Comparison of ENCODE assay signal across 37 cellular contexts in the genomic region with DNA sequence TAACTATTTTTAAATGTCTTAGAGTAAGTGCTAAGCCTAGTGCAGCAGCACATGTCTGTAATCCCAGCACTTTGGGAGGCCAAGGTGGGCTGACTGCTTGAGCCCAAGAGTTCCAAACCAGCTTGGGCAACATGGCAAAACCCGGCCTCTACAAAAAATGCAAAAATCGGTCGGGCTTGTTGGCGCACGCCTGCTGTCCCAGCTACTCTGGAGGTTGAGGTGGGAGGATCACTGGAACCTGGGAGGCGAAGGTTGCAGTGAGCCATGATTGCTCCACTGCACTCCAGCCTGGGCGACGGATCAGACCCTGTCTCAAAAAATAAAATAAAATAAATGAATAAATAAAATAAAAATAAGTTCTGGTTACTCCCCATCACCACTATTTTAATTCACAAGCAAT.
"Had no signal": no experiment of that assay in that cellular context is flagged by ENCODE, and none has a peak within 500 bp of the region (broad histone marks: within the 10 kb centered on the region; RNA-seq: fewer than 3 reads in every experiment).

No MANE protein-coding gene starts in this region.

- H3K36me3 Mint-ChIP-seq: activated naive CD4-positive, alpha-beta T cell treated with anti-CD3 and anti-CD28 coated beads, Interleukin-2, amount 10 ng/mL, durations not matched to agents 7 days and 5 days; activated naive CD4-positive, alpha-beta T cell treated with anti-CD3 and anti-CD28 coated beads, Interleukin-2, amount 50 U/mL, for 24 hours; activated naive CD4-positive, alpha-beta T cell treated with anti-CD3 and anti-CD28 coated beads, Interleukin-2, amount 50 U/mL, for 72 hours; activated naive CD8-positive, alpha-beta T cell; activated naive CD8-positive, alpha-beta T cell treated with anti-CD3 and anti-CD28 coated beads for 36 hours; activated naive CD8-positive, alpha-beta T cell treated with anti-CD3 and anti-CD28 coated beads, Interleukin-2, amount 10 ng/mL, durations not matched to agents 7 days and 5 days had no signal

- DNase-seq: activated effector memory CD4-positive, alpha-beta T cell treated with anti-CD3 and anti-CD28 coated beads, Interleukin-2, amount 50 U/mL, for 16 hours; activated effector memory CD4-positive, alpha-beta T cell treated with Interleukin-2 at 50 U/mL for 16 hours; activated gamma-delta T cell; activated gamma-delta T cell treated with Interleukin-2 at 50 U/mL for 16 hours; activated naive CD4-positive, alpha-beta T cell; activated naive CD4-positive, alpha-beta T cell treated with anti-CD3 and anti-CD28 coated beads for 36 hours; activated naive CD4-positive, alpha-beta T cell treated with anti-CD3 and anti-CD28 coated beads, Interleukin-2, amount 10 ng/mL, durations not matched to agents 7 days and 5 days; activated naive CD4-positive, alpha-beta T cell treated with anti-CD3 and anti-CD28 coated beads, Interleukin-2, amount 50 U/mL, for 16 hours; activated naive CD4-positive, alpha-beta T cell treated with Interleukin-2 at 50 U/mL for 16 hours; activated naive CD8-positive, alpha-beta T cell treated with anti-CD3 and anti-CD28 coated beads for 36 hours; activated naive CD8-positive, alpha-beta T cell treated with anti-CD3 and anti-CD28 coated beads, Interleukin-2, amount 10 ng/mL, durations not matched to agents 7 days and 5 days; activated naive CD8-positive, alpha-beta T cell treated with anti-CD3 and anti-CD28 coated beads, Interleukin-2, amount 50 U/mL, for 24 hours; activated T-cell treated with anti-CD3 and anti-CD28 coated beads, Interleukin-2, amount 50 U/mL, for 1 hour; activated T-cell treated with anti-CD3 and anti-CD28 coated beads, Interleukin-2, amount 50 U/mL, for 24 hours; activated T-cell treated with anti-CD3 and anti-CD28 coated beads, Interleukin-2, amount 50 U/mL, for 4 hours; activated T-cell treated with anti-CD3 and anti-CD28 coated beads, Interleukin-2, amount 50 U/mL, for 48 hours; activated T-cell treated with anti-CD3 and anti-CD28 coated beads, Interleukin-2, amount 50 U/mL, for 72 hours; adrenal gland; amniotic stem cell; amygdala; anterior cingulate cortex; aorta; body of pancreas; caudate nucleus; central memory CD4-positive, alpha-beta T cell; cerebellar nuclear complex had no signal

- H3K4me3 Mint-ChIP-seq: activated naive CD4-positive, alpha-beta T cell treated with anti-CD3 and anti-CD28 coated beads for 36 hours; activated naive CD4-positive, alpha-beta T cell treated with anti-CD3 and anti-CD28 coated beads, Interleukin-2, amount 10 ng/mL, durations not matched to agents 7 days and 5 days; activated naive CD4-positive, alpha-beta T cell treated with anti-CD3 and anti-CD28 coated beads, Interleukin-2, amount 50 U/mL, for 24 hours; activated naive CD8-positive, alpha-beta T cell; activated naive CD8-positive, alpha-beta T cell treated with anti-CD3 and anti-CD28 coated beads for 36 hours; activated naive CD8-positive, alpha-beta T cell treated with anti-CD3 and anti-CD28 coated beads, Interleukin-2, amount 10 ng/mL, durations not matched to agents 7 days and 5 days; activated naive CD8-positive, alpha-beta T cell treated with anti-CD3 and anti-CD28 coated beads, Interleukin-2, amount 50 U/mL, for 24 hours; activated T-cell treated with anti-CD3 and anti-CD28 coated beads, Interleukin-2, amount 50 U/mL, for 24 hours; activated T-cell treated with anti-CD3 and anti-CD28 coated beads, Interleukin-2, amount 50 U/mL, for 4 hours; activated T-cell treated with anti-CD3 and anti-CD28 coated beads, Interleukin-2, amount 50 U/mL, for 72 hours; activated T-helper 1 cell treated with anti-CD3 and anti-CD28 coated beads, Interleukin-12 subunit alpha, Interleukin-12 subunit beta, Interleukin-2, Interleukin-4 antibody, amounts not matched to agents 30 ng/mL and 10 ng/mL and 1 ng/mL, durations not matched to agents 14 hours and 24 hours and 36 hours; activated T-helper 17 cell treated with anti-CD3 and anti-CD28 coated beads, Interleukin-2, amount 50 U/mL, for 72 hours; brain; central memory CD8-positive, alpha-beta T cell had no signal

- H3K27ac ChIP-seq: adrenal gland, ascending aorta, body of pancreas, brain microvascular endothelial cell, cardiac muscle cell had no signal

- H3K4me1 Mint-ChIP-seq: activated naive CD4-positive, alpha-beta T cell treated with anti-CD3 and anti-CD28 coated beads, Interleukin-2, amount 10 ng/mL, durations not matched to agents 7 days and 5 days; activated naive CD4-positive, alpha-beta T cell treated with anti-CD3 and anti-CD28 coated beads, Interleukin-2, amount 50 U/mL, for 24 hours; activated naive CD8-positive, alpha-beta T cell treated with anti-CD3 and anti-CD28 coated beads for 36 hours; activated naive CD8-positive, alpha-beta T cell treated with anti-CD3 and anti-CD28 coated beads, Interleukin-2, amount 10 ng/mL, durations not matched to agents 7 days and 5 days; activated naive CD8-positive, alpha-beta T cell treated with anti-CD3 and anti-CD28 coated beads, Interleukin-2, amount 50 U/mL, for 24 hours; activated T-helper 17 cell treated with anti-CD3 and anti-CD28 coated beads, Interleukin-2, amount 50 U/mL, for 72 hours; central memory CD8-positive, alpha-beta T cell had no signal

- H3K9me3 Mint-ChIP-seq: activated naive CD4-positive, alpha-beta T cell treated with anti-CD3 and anti-CD28 coated beads for 36 hours; activated naive CD4-positive, alpha-beta T cell treated with anti-CD3 and anti-CD28 coated beads, Interleukin-2, amount 10 ng/mL, durations not matched to agents 7 days and 5 days; activated naive CD4-positive, alpha-beta T cell treated with anti-CD3 and anti-CD28 coated beads, Interleukin-2, amount 50 U/mL, for 24 hours; activated naive CD8-positive, alpha-beta T cell treated with anti-CD3 and anti-CD28 coated beads, Interleukin-2, amount 10 ng/mL, durations not matched to agents 7 days and 5 days; activated naive CD8-positive, alpha-beta T cell treated with anti-CD3 and anti-CD28 coated beads, Interleukin-2, amount 50 U/mL, for 24 hours; activated T-cell treated with anti-CD3 and anti-CD28 coated beads, Interleukin-2, amount 50 U/mL, for 4 hours; activated T-cell treated with anti-CD3 and anti-CD28 coated beads, Interleukin-2, amount 50 U/mL, for 72 hours; activated T-helper 1 cell treated with anti-CD3 and anti-CD28 coated beads, Interleukin-12 subunit alpha, Interleukin-12 subunit beta, Interleukin-2, Interleukin-4 antibody, amounts not matched to agents 30 ng/mL and 10 ng/mL and 1 ng/mL, durations not matched to agents 14 hours and 24 hours and 36 hours; activated T-helper 17 cell treated with anti-CD3 and anti-CD28 coated beads, Interleukin-2, amount 50 U/mL, for 72 hours; activated T-helper 2 cell treated with anti-CD3 and anti-CD28 coated beads, Interferon-gamma antibody, Interleukin-2, Interleukin-4, amounts not matched to agents 10 μg/mL and 5 μg/mL and 100 μg/mL, durations not matched to agents 14 hours and 24 hours and 36 hours had no signal

- H3K9me3 ChIP-seq: adrenal gland, ascending aorta, body of pancreas had no signal

- ATAC-seq: activated naive CD4-positive, alpha-beta T cell treated with anti-CD3 and anti-CD28 coated beads, Interleukin-2, amount 50 U/mL, for 72 hours; activated naive CD8-positive, alpha-beta T cell treated with anti-CD3 and anti-CD28 coated beads, Interleukin-2, amount 50 U/mL, for 24 hours; activated T-cell treated with anti-CD3 and anti-CD28 coated beads, Interleukin-2, amount 50 U/mL, for 4 hours; activated T-cell treated with anti-CD3 and anti-CD28 coated beads, Interleukin-2, amount 50 U/mL, for 72 hours; activated T-helper 17 cell treated with anti-CD3 and anti-CD28 coated beads, Interleukin-2, amount 50 U/mL, for 72 hours; body of pancreas had no signal

- H3K27ac Mint-ChIP-seq: activated naive CD4-positive, alpha-beta T cell treated with anti-CD3 and anti-CD28 coated beads for 36 hours; activated naive CD4-positive, alpha-beta T cell treated with anti-CD3 and anti-CD28 coated beads, Interleukin-2, amount 10 ng/mL, durations not matched to agents 7 days and 5 days; activated naive CD4-positive, alpha-beta T cell treated with anti-CD3 and anti-CD28 coated beads, Interleukin-2, amount 50 U/mL, for 24 hours; activated naive CD4-positive, alpha-beta T cell treated with anti-CD3 and anti-CD28 coated beads, Interleukin-2, amount 50 U/mL, for 72 hours; activated naive CD8-positive, alpha-beta T cell; activated naive CD8-positive, alpha-beta T cell treated with anti-CD3 and anti-CD28 coated beads for 36 hours; activated naive CD8-positive, alpha-beta T cell treated with anti-CD3 and anti-CD28 coated beads, Interleukin-2, amount 10 ng/mL, durations not matched to agents 7 days and 5 days; activated naive CD8-positive, alpha-beta T cell treated with anti-CD3 and anti-CD28 coated beads, Interleukin-2, amount 50 U/mL, for 24 hours; activated T-cell treated with anti-CD3 and anti-CD28 coated beads, Interleukin-2, amount 50 U/mL, for 24 hours; activated T-cell treated with anti-CD3 and anti-CD28 coated beads, Interleukin-2, amount 50 U/mL, for 72 hours; activated T-helper 1 cell treated with anti-CD3 and anti-CD28 coated beads, Interleukin-12 subunit alpha, Interleukin-12 subunit beta, Interleukin-2, Interleukin-4 antibody, amounts not matched to agents 30 ng/mL and 10 ng/mL and 1 ng/mL, durations not matched to agents 14 hours and 24 hours and 36 hours; activated T-helper 17 cell treated with anti-CD3 and anti-CD28 coated beads, Interleukin-2, amount 50 U/mL, for 72 hours; activated T-helper 2 cell treated with anti-CD3 and anti-CD28 coated beads, Interferon-gamma antibody, Interleukin-2, Interleukin-4, amounts not matched to agents 10 μg/mL and 5 μg/mL and 100 μg/mL, durations not matched to agents 14 hours and 24 hours and 36 hours; brain had no signal

- H3K36me3 ChIP-seq: adrenal gland, ascending aorta, brain microvascular endothelial cell, cardiac muscle cell had no signal

- H3K27me3 Mint-ChIP-seq: activated naive CD4-positive, alpha-beta T cell treated with anti-CD3 and anti-CD28 coated beads, Interleukin-2, amount 10 ng/mL, durations not matched to agents 7 days and 5 days; activated naive CD4-positive, alpha-beta T cell treated with anti-CD3 and anti-CD28 coated beads, Interleukin-2, amount 50 U/mL, for 24 hours; activated naive CD8-positive, alpha-beta T cell treated with anti-CD3 and anti-CD28 coated beads for 36 hours; activated naive CD8-positive, alpha-beta T cell treated with anti-CD3 and anti-CD28 coated beads, Interleukin-2, amount 10 ng/mL, durations not matched to agents 7 days and 5 days; activated naive CD8-positive, alpha-beta T cell treated with anti-CD3 and anti-CD28 coated beads, Interleukin-2, amount 50 U/mL, for 24 hours; activated T-cell treated with anti-CD3 and anti-CD28 coated beads, Interleukin-2, amount 50 U/mL, for 24 hours; activated T-helper 17 cell treated with anti-CD3 and anti-CD28 coated beads, Interleukin-2, amount 50 U/mL, for 72 hours; central memory CD8-positive, alpha-beta T cell had no signal

- H3K27me3 ChIP-seq: adrenal gland, ascending aorta, body of pancreas, brain microvascular endothelial cell, cardiac muscle cell had no signal

- H3K4me3 ChIP-seq: adrenal gland, ascending aorta, body of pancreas, cardiac muscle cell had no signal

- H3K4me1 ChIP-seq: adrenal gland, ascending aorta, body of pancreas had no signal
